In genomic region chrX:74419861-74420193, GRCh38 we compare ENCODE assay signal across 8 cellular contexts. TPM values are rescaled to one million over a fixed set of nuclear protein-coding genes. Genes with fewer than 3 reads are reported as not detected.
DNase-seq lines count a peak whose midpoint lies in the region; ATAC-seq, FAIRE-seq and TF ChIP-seq lines count a peak whose summit lies in the region.

No MANE protein-coding gene starts in this region.

- H3K23ac ChIP-seq in IMR-90 (ENCODE audit: low read depth, low read length) = peak overlapping the region; percentile 7; the same call in 1 of the 2 replicates

- H3K27ac ChIP-seq in IMR-90 (ENCODE audit: insufficient read depth, low read length) = peak overlapping the region; percentile 70
- H3K27ac ChIP-seq in mammary epithelial cell (ENCODE audit: insufficient read depth, low read depth, low read length) = no peak overlapping the region
- H3K27ac ChIP-seq in liver (ENCODE audit: low read depth in 1 of 2, low read length in 2 of 2) = peak overlapping the region; percentile 88 to 93
- H3K27ac ChIP-seq in thymus (ENCODE audit: low read depth) = no peak overlapping the region

- peak overlapping the region; percentile 33; the same call in 1 of the 2 replicates for H4K91ac ChIP-seq in IMR-90 (ENCODE audit: insufficient read depth, low read depth, low read length)

- H2BK5ac ChIP-seq in IMR-90 (ENCODE audit: low read depth, low read length, poor library complexity, severe bottlenecking) = peak overlapping the region; percentile 29

- H3K4me3 ChIP-seq in IMR-90 (ENCODE audit: insufficient read depth, low read depth, low read length) (peak overlapping the region; percentile 58), mammary epithelial cell (replicated peaks in 1 of 3; ENCODE audit: insufficient read depth in 1 of 3, low read depth in 2 of 3, low read length in 3 of 3) (peak overlapping the region; percentile 52 to 63 (median 63)), liver (ENCODE audit: low read depth in 1 of 3, low read length in 3 of 3) (peak overlapping the region in 2 of 3 donors; percentile 66 to 75), thymus (ENCODE audit: low read length) (peak overlapping the region; percentile 64)

- in situ Hi-C loops in ACHN (cut with HindIII; ENCODE audit: low pct_ligation_motif_present, low pct_unique_long_range_greater_than_20kb, low sequenced_read_pairs) (no loop called here), IMR-90 (cut with MboI; ENCODE audit: low sequenced_read_pairs) (no loop called here), mammary epithelial cell (cut with MboI; ENCODE audit: low sequenced_read_pairs in 2 of 2) (no loop called here)

- H2BK120ac ChIP-seq in IMR-90 (ENCODE audit: low read depth, low read length) = no peak overlapping the region

- no peak for FAIRE-seq in H54 (lab: Jason Lieb, UNC)

- H4K20me1 ChIP-seq in IMR-90 (ENCODE audit: insufficient read depth, low read length) = peaks cover 13% of the 10 kb centered on the region
- no peaks in the 10 kb centered on the region for H4K20me1 ChIP-seq in mammary epithelial cell (ENCODE audit: insufficient read depth, low read length)

- no peak overlapping the region; the same call in 1 of the 2 replicates for H3K4ac ChIP-seq in IMR-90 (ENCODE audit: low read depth, low read length)

- TF ChIP-seq POLR2A in IMR-90 (IDR thresholded peaks at IDR 0.05; ENCODE audit: low read depth, low read length) (no peak), H54 (IDR thresholded peaks at IDR 0.05; ENCODE audit: low read depth, low read length) (no peak)

- H3K27me3 ChIP-seq in IMR-90 (ENCODE audit: control insufficient read depth, insufficient read depth, low read length) (no peaks in the 10 kb centered on the region), mammary epithelial cell (ENCODE audit: insufficient read depth, low read length) (no peaks in the 10 kb centered on the region), liver (ENCODE audit: control insufficient read depth in 4 of 4, insufficient read depth in 4 of 4, low read length in 3 of 4) (no peaks in the 10 kb centered on the region), thymus (ENCODE audit: control insufficient read depth, insufficient read depth) (no peaks in the 10 kb centered on the region)

- intact Hi-C loops in IMR-90 (cut with micrococcal nuclease) = loop anchor here (1.0 to 5.0 kb wide), 5 partner anchors 31 to 133 kb away; no protein-coding TSS in a partner anchor
- intact Hi-C loops in mammary epithelial cell (cut with micrococcal nuclease) = no loop called here

- peaks cover 0 to 6% of the 10 kb centered on the region in 2 experiments; a peak in 2 of 4 replicates for H3K79me1 ChIP-seq in IMR-90 (ENCODE audit: low read depth in 1 of 2, low read length in 2 of 2)

- TF ChIP-seq RAD21 in IMR-90 (IDR thresholded peaks at IDR 0.05; ENCODE audit: low read length) (no peak), liver (IDR thresholded peaks at IDR 0.05) (no peak)

- peak overlapping the region; percentile 34; the same call in 1 of the 2 replicates for H3K56ac ChIP-seq in IMR-90 (ENCODE audit: extremely low read depth, insufficient read depth, low read length)

- DNase-seq in ACHN (peak; percentile 2), IMR-90 (no peak), mammary epithelial cell (peak; percentile 16), H54 (ENCODE audit: insufficient read length, low spot score) (no peak), DMS153 (lab: John Stamatoyannopoulos, UW) (no peak)

- POLR2A ChIA-PET in IMR-90 (lab: Charles Lee; ENCODE audit: unreplicated experiment) = no interaction called here

- H3K9ac ChIP-seq in IMR-90 (ENCODE audit: low read depth, low read length) = peak overlapping the region; percentile 66
- H3K9ac ChIP-seq in mammary epithelial cell (ENCODE audit: insufficient read depth, low read length) = peak overlapping the region; percentile 22
- no peak overlapping the region for H3K9ac ChIP-seq in liver (ENCODE audit: low read depth in 1 of 2, low read length in 2 of 2)

- H4K5ac ChIP-seq in IMR-90 (ENCODE audit: low read depth, low read length) = no peak overlapping the region

- no peak overlapping the region for H2AK5ac ChIP-seq in IMR-90 (ENCODE audit: low read depth, low read length)

- no peaks in the 10 kb centered on the region for H3K36me3 ChIP-seq in IMR-90 (ENCODE audit: control insufficient read depth, insufficient read depth, low read length)
- H3K36me3 ChIP-seq in mammary epithelial cell (ENCODE audit: insufficient read depth, low read length) = no peaks in the 10 kb centered on the region
- no peaks in the 10 kb centered on the region for H3K36me3 ChIP-seq in liver (ENCODE audit: control insufficient read depth in 4 of 4, insufficient read depth in 3 of 4, low read depth in 1 of 4, low read length in 3 of 4)
- no peaks in the 10 kb centered on the region for H3K36me3 ChIP-seq in thymus (ENCODE audit: control insufficient read depth, insufficient read depth)

- H3K4me2 ChIP-seq in IMR-90 (ENCODE audit: low read depth, low read length) (peak overlapping the region; percentile 69), mammary epithelial cell (ENCODE audit: insufficient read depth, low read depth, low read length) (peak overlapping the region; percentile 83)

- peaks cover 5% of the 10 kb centered on the region; the same call in 1 of the 2 replicates for H3K9me1 ChIP-seq in IMR-90 (ENCODE audit: insufficient read depth, low read length)

- BruUV-seq in IMR-90 (replicated peaks; lab: Mats Ljungman, UMichigan) (no TSS peak), mammary epithelial cell (replicated peaks; lab: Mats Ljungman, UMichigan) (no TSS peak)

- ATAC-seq in IMR-90 (ENCODE audit: low read depth) = no peak
- ATAC-seq in HG03571 (IDR thresholded peaks at IDR 0.05; ENCODE audit: unreplicated experiment) = no peak

- H2BK20ac ChIP-seq in IMR-90 (ENCODE audit: low read depth, low read length) = no peak overlapping the region

- H3K9me3 ChIP-seq in IMR-90 (ENCODE audit: control insufficient read depth, insufficient read depth, low read length) = no peaks in the 10 kb centered on the region; the same call in 1 of the 2 replicates
- no peaks in the 10 kb centered on the region for H3K9me3 ChIP-seq in mammary epithelial cell (replicated peaks; ENCODE audit: insufficient read depth, low read length)
- H3K9me3 ChIP-seq in liver (ENCODE audit: control insufficient read depth in 4 of 4, low read length in 3 of 4) = no peaks in the 10 kb centered on the region
- no peaks in the 10 kb centered on the region for H3K9me3 ChIP-seq in thymus (ENCODE audit: control insufficient read depth)

- H3K4me1 ChIP-seq in IMR-90 (ENCODE audit: control insufficient read depth, insufficient read depth, low read length) = peaks cover 4% of the 10 kb centered on the region
- H3K4me1 ChIP-seq in mammary epithelial cell (ENCODE audit: insufficient read depth, low read length) = no peaks in the 10 kb centered on the region
- H3K4me1 ChIP-seq in liver (ENCODE audit: control insufficient read depth in 4 of 4, insufficient read depth in 4 of 4, low read length in 3 of 4) = peaks cover 0 to 28% (median 11%) of the 10 kb centered on the region in 4 donors
- H3K4me1 ChIP-seq in thymus (ENCODE audit: control insufficient read depth, insufficient read depth, low read length) = peaks cover 3% of the 10 kb centered on the region

- H3K18ac ChIP-seq in IMR-90 (ENCODE audit: low read depth, low read length) = no peak overlapping the region

- H3K14ac ChIP-seq in IMR-90 (replicated peaks; ENCODE audit: low read depth, low read length) = peak overlapping the region; percentile 15; the same call in 1 of the 2 replicates

- CTCF ChIA-PET in IMR-90 (lab: Yijun Ruan, JAX) (no interaction called here), mammary epithelial cell (lab: Charles Lee; ENCODE audit: low non-redundant PET) (no interaction called here)

- H2AFZ ChIP-seq in IMR-90 (replicated peaks; ENCODE audit: low read length, poor library complexity) (peak overlapping the region; percentile 87), mammary epithelial cell (ENCODE audit: low read depth, low read length) (peak overlapping the region; percentile 85)

- TF ChIP-seq CTCF in IMR-90 (conservative IDR thresholded peaks at IDR 0.05; ENCODE audit: low read depth, low read length) (no peak), mammary epithelial cell (conservative IDR thresholded peaks at IDR 0.05 in 1 of 2, IDR thresholded peaks at IDR 0.05 in 1 of 2; ENCODE audit: extremely low read depth in 1 of 2, insufficient read depth in 1 of 2, low read depth in 1 of 2, low read length in 2 of 2) (no peak), liver (IDR thresholded peaks at IDR 0.05; ENCODE audit: low read depth, low read length, missing input control) (no peak)

- 20% methylated on average over 2 of the region's 20 CpGs; no CpG with 5 or more reads in 1 of the 2 experiments for WGBS in IMR-90 (ENCODE audit: extremely low coverage in 2 of 2, insufficient read length in 1 of 2), 2 experiments
- 53% methylated on average over 16 of the region's 20 CpGs for WGBS in mammary epithelial cell (ENCODE audit: low coverage, missing lambda C conversion rate)
- 9% methylated on average over 20 of the region's 20 CpGs for WGBS in liver
- 3% methylated on average over 20 of the region's 20 CpGs for WGBS in thymus

- H2AK9ac ChIP-seq in IMR-90 (replicated peaks; ENCODE audit: low read depth, low read length, poor library complexity) = peak overlapping the region; percentile 66

- peak overlapping the region; percentile 39 to 65; a peak in 3 of 4 replicates for H4K8ac ChIP-seq in IMR-90 (ENCODE audit: low read depth in 2 of 2, low read length in 2 of 2)

- no peak overlapping the region for H2BK15ac ChIP-seq in IMR-90 (ENCODE audit: low read depth, low read length)

- H3K79me2 ChIP-seq in mammary epithelial cell (ENCODE audit: insufficient read depth, low read length) = peaks cover 30% of the 10 kb centered on the region

- dilution Hi-C loops in IMR-90 (cut with HindIII; ENCODE audit: low sequenced_read_pairs, unreplicated experiment) = no loop called here
- dilution Hi-C loops in mammary epithelial cell (cut with HindIII; ENCODE audit: low sequenced_read_pairs) = no loop called here

TF ChIP-seq in IMR-90, 13 proteins besides CTCF, POLR2A, EP300 and RAD21 (continues in another document):
- TF ChIP-seq MAFK (IDR thresholded peaks at IDR 0.05; ENCODE audit: low read depth, low read length) (no peak), FOS (IDR thresholded peaks at IDR 0.05; ENCODE audit: low read depth, low read length) (no peak), BHLHE40 (IDR thresholded peaks at IDR 0.05; ENCODE audit: low read depth, low read length) (no peak)

RNA-seq across cellular contexts. Expression of gene SLC16A2, which starts 1.5 kb away (rescaled TPM):
- total RNA-seq in IMR-90 (2012; rRNA removed) (5.3 and 6.1 TPM in 2 replicates), mammary epithelial cell (10 to 100 TPM; 16.2 to 45.4 TPM), liver (10 to 100 TPM; 10.0 to 24.1 TPM)
- polyA plus RNA-seq in IMR-90 (2012; rRNA removed) (23.8 and 24.9 TPM in 2 replicates), mammary epithelial cell (39.1 TPM), liver (10 to 100 TPM; 19.7 to 32.7 TPM), thymus (2.4 TPM)
- polyA plus RNA-seq in IMR-90 (2012; cell fraction: cytosol; rRNA removed) = 10.5 and 15.7 TPM in 2 replicates
- 18.3 and 38.0 TPM in 2 replicates for polyA plus RNA-seq in IMR-90 (2012; cell fraction: nucleus; rRNA removed; ENCODE audit: low replicate concordance)
- polyA minus RNA-seq in mammary epithelial cell = 74.5 TPM

Comparison
In these comparisons a context has a peak if more than half of its experiments do, and no peak if none do; other contexts are left out.
1. DNase-seq: peak in ACHN (single experiment) and mammary epithelial cell (single experiment); none in IMR-90 (single experiment), H54 (single experiment) and DMS153 (single experiment).
2. H3K27ac ChIP-seq: peak in IMR-90 (single experiment) and liver (2 of 2); none in mammary epithelial cell (single experiment) and thymus (single experiment).
3. H3K9ac ChIP-seq: peak in IMR-90 (single experiment) and mammary epithelial cell (single experiment); none in liver (0 of 2).
4. Peak in every context shown above with its lines, with median percentiles within 50 percentile points of each other: H3K4me3 ChIP-seq.